ENCODE assay signal across 24 cellular contexts in genomic region chr4:139686130-139686529, GRCh38. TPM values are rescaled to one million over a fixed set of nuclear protein-coding genes. Genes with fewer than 3 reads are reported as not detected.
DNase-seq lines count a peak whose midpoint lies in the region; ATAC-seq, FAIRE-seq and TF ChIP-seq lines count a peak whose summit lies in the region.
"Had no signal": no experiment of that assay in that cellular context is flagged by ENCODE, and none has a peak within 500 bp of the region (broad histone marks: within the 10 kb centered on the region; RNA-seq: fewer than 3 reads in every experiment).

No MANE protein-coding gene starts in this region.

- H4K20me1 ChIP-seq in HepG2 (ENCODE audit: insufficient read depth, low read length), result peaks cover 48% of the 10 kb centered on the region
- H4K20me1 ChIP-seq: BLaER1 had no signal

- H3K36me3 ChIP-seq in HepG2 (replicated peaks in 1 of 2; ENCODE audit: control insufficient read depth in 1 of 2, insufficient read depth in 2 of 2, low read length in 2 of 2) (peaks cover 19 to 59% of the 10 kb centered on the region in 2 experiments; a peak in 4 of 5 replicates), right lobe of liver (no peaks in the 10 kb centered on the region), mucosa of descending colon (ENCODE audit: low read depth) (no peaks in the 10 kb centered on the region)
- H3K36me3 ChIP-seq: MG63 had no signal

- POLR2A ChIA-PET in HepG2 (lab: Yijun Ruan, JAX), result interaction anchor here (5.2 kb wide), 1 partner anchor 20 kb away, joined by 29 read pairs; the partner anchor contains the start of gene MGST2

- BruUV-seq in HepG2 (replicated peaks; lab: Mats Ljungman, UMichigan), result no TSS peak

- TF ChIP-seq POLR2A in HepG2 (IDR thresholded peaks at IDR 0.05; ENCODE audit: insufficient read depth in 1 of 2, low read depth in 2 of 2, low read length in 2 of 2), result no peak
- TF ChIP-seq POLR2A in right lobe of liver (IDR thresholded peaks at IDR 0.05), result no peak

- peaks cover 81% of the 10 kb centered on the region for H3K79me2 ChIP-seq in HepG2 (ENCODE audit: insufficient read depth, low read length)

- no peak overlapping the region for H3K9ac ChIP-seq in HepG2 (ENCODE audit: insufficient read depth, low read depth, low read length)
- H3K9ac ChIP-seq: BLaER1, GM23248 had no signal

- no peak for FAIRE-seq in HepG2 (lab: Jason Lieb, UNC)
- FAIRE-seq: A204.1, GM18507 had no signal

- no peak overlapping the region for H2AFZ ChIP-seq in HepG2 (ENCODE audit: low read length)
- H2AFZ ChIP-seq: GM23248 had no signal

- no peaks in the 10 kb centered on the region for H3K27me3 ChIP-seq in HepG2 (ENCODE audit: control insufficient read depth in 1 of 2, insufficient read depth in 2 of 2, low read length in 2 of 2)
- H3K27me3 ChIP-seq in right lobe of liver, result no peaks in the 10 kb centered on the region
- H3K27me3 ChIP-seq: BLaER1, MG63, Peyer's patch had no signal

- TF ChIP-seq CTCF in HepG2 (CRISPR knock-in tag; IDR thresholded peaks at IDR 0.05) (no peak), right lobe of liver (IDR thresholded peaks at IDR 0.05) (no peak), coronary artery (IDR thresholded peaks at IDR 0.05) (no peak), mucosa of descending colon (IDR thresholded peaks at IDR 0.05) (no peak)

- ATAC-seq in HepG2 (no peak), right lobe of liver (no peak), mucosa of descending colon (peak; percentile 33), SK-N-SH treated with all-trans-retinoic acid at 6 μM for 48 hours (no peak)

- WGBS in HepG2 (ENCODE audit: low lambda C conversion rate), result 22% methylated on average over 1 of the region's 1 CpG
- WGBS in right lobe of liver (ENCODE audit: insufficient coverage, low coverage, low lambda C conversion rate, missing lambda C conversion rate), result 59% methylated on average over 1 of the region's 1 CpG

- no peak overlapping the region for H3K4me3 ChIP-seq in HepG2 (replicated peaks in 1 of 3; ENCODE audit: insufficient read depth in 1 of 3, low read depth in 2 of 3, low read length in 3 of 3)
- no peak overlapping the region for H3K4me3 ChIP-seq in right lobe of liver
- H3K4me3 ChIP-seq in coronary artery, result no peak overlapping the region
- no peak overlapping the region for H3K4me3 ChIP-seq in mucosa of descending colon
- H3K4me3 ChIP-seq: BLaER1, GM23248, MG63, Peyer's patch, SK-N-MC had no signal

- H3K4me2 ChIP-seq in HepG2 (ENCODE audit: low read depth, low read length), result no peak overlapping the region
- H3K4me2 ChIP-seq: BLaER1 had no signal

- H3K4me1 ChIP-seq in HepG2 (ENCODE audit: insufficient read depth, low read length) (peaks cover 99% of the 10 kb centered on the region), right lobe of liver (peaks cover 2 to 69% (median 28%) of the 10 kb centered on the region in 4 donors), mucosa of descending colon (ENCODE audit: low read depth) (peaks cover 24% of the 10 kb centered on the region)
- H3K4me1 ChIP-seq: BLaER1 had no signal

- DNase-seq in HepG2 (ENCODE audit: low spot score) (no peak), right lobe of liver (no peak), coronary artery (ENCODE audit: low spot score) (no peak), mucosa of descending colon (no peak), amniotic stem cell (lab: John Stamatoyannopoulos, UW) (no peak)
- no peak for DNase-seq in activated CD4-positive, alpha-beta T cell treated with anti-CD3 and anti-CD28 coated beads, Interleukin-2, amount 50 U/mL, for 4 hours
- DNase-seq: CD4-positive, alpha-beta T cell; DMS53; GM23248; H7; KBM-7; MG63; NCI-H1694; NCI-H2029 treated with DMSO at 0.1 percent for 48 hours; NCI-H2227 treated with DMSO at 0.1 percent for 48 hours; NCI-H526 treated with DMSO at 0.1 percent for 48 hours; Peyer's patch; SIG-M5 had no signal

- in situ Hi-C loops in HepG2 (cut with HindIII; ENCODE audit: extremely low pct_ligation_motif_present, low pct_unique_long_range_greater_than_20kb), result no loop called here

- CTCF ChIA-PET in HepG2 (lab: Yijun Ruan, JAX; ENCODE audit: low intra/inter-chr PET ratio, low total read pairs), result no interaction called here

- intact Hi-C loops in HepG2 (cut with micrococcal nuclease; ENCODE audit: unreplicated experiment), result no loop called here
- intact Hi-C loops in right lobe of liver (cut with DNase I), result no loop called here
- intact Hi-C loops in mucosa of descending colon (cut with DNase I, micrococcal nuclease), result loop anchor here in 1 of 2 donors (5.0 kb wide), 1 partner anchor 526 kb away; no protein-coding TSS in a partner anchor

- TF ChIP-seq RAD21 in HepG2 (CRISPR knock-in tag; IDR thresholded peaks at IDR 0.05), result no peak

- TF ChIP-seq EP300 in HepG2 (IDR thresholded peaks at IDR 0.05; ENCODE audit: low read depth in 2 of 2, low read length in 2 of 2) (no peak), HepG2 (CRISPR knock-in tag; IDR thresholded peaks at IDR 0.05; ENCODE audit: borderline replicate concordance) (no peak)

- H3K9me3 ChIP-seq in HepG2 (ENCODE audit: low read length), result no peaks in the 10 kb centered on the region
- no peaks in the 10 kb centered on the region for H3K9me3 ChIP-seq in right lobe of liver
- H3K9me3 ChIP-seq in mucosa of descending colon, result no peaks in the 10 kb centered on the region
- H3K9me3 ChIP-seq: MG63, Peyer's patch had no signal

- H3K27ac ChIP-seq in HepG2 (ENCODE audit: extremely low read length, insufficient read depth, low read length) (peak overlapping the region; percentile 97), right lobe of liver (no peak overlapping the region), coronary artery (peak overlapping the region; percentile 42 to 68)
- H3K27ac ChIP-seq: BLaER1, GM23248, SK-N-MC had no signal

TF ChIP-seq in SK-N-SH treated with all-trans-retinoic acid at 6 μM for 48 hours, 23 proteins besides CTCF, POLR2A, EP300 and RAD21 (continues in another document):
- TF ChIP-seq POU6F1 (CRISPR knock-in tag; IDR thresholded peaks at IDR 0.05; ENCODE audit: borderline replicate concordance, low read depth) (no peak), PATZ1 (CRISPR knock-in tag; IDR thresholded peaks at IDR 0.05; ENCODE audit: borderline replicate concordance) (no peak), ESRRG (CRISPR knock-in tag; IDR thresholded peaks at IDR 0.05) (no peak)

RNA-seq across cellular contexts. Expression of gene MGST2, which starts 20.5 kb away (rescaled TPM):
- total RNA-seq in HepG2 (2016; rRNA removed; fragmentation: Illumina TruSeq; extraction: Trizol) (120 and 205 TPM in 2 replicates), right lobe of liver (100 to 1,000 TPM; 105 to 125 (median 114) TPM), mucosa of descending colon (100 to 1,000 TPM in 2 of 3 donors, 10 to 100 TPM in 1; 64.3 to 134 (median 119) TPM)
- total RNA-seq in HepG2 (2016; cell fraction: cytosol; rRNA removed; fragmentation: Illumina TruSeq; extraction: Trizol; ENCODE audit: low read depth), result 66.9 and 76.7 TPM in 2 replicates
- total RNA-seq in HepG2 (2016; cell fraction: insoluble cytoplasmic fraction; rRNA removed; fragmentation: Illumina TruSeq; extraction: Trizol), result 124 and 205 TPM in 2 replicates
- 50.8 and 53.3 TPM in 2 replicates for total RNA-seq in HepG2 (2016; cell fraction: membrane; rRNA removed; fragmentation: Illumina TruSeq; extraction: Trizol)
- total RNA-seq in HepG2 (2016; cell fraction: nucleus; rRNA removed; fragmentation: Illumina TruSeq; extraction: Trizol), result 168 and 186 TPM in 2 replicates
- 312 and 416 TPM in 2 replicates for polyA plus RNA-seq in HepG2 (2011; rRNA removed)
- 312 and 476 TPM in 2 replicates for polyA plus RNA-seq in HepG2 (2011; cell fraction: cytosol; rRNA removed)
- polyA plus RNA-seq in HepG2 (2011; cell fraction: nucleus; rRNA removed), result 137 and 177 TPM in 2 replicates
- polyA plus RNA-seq in HepG2 (2012), result 293 and 426 TPM in 2 replicates
- polyA plus RNA-seq in HepG2 (2016; cell fraction: cytosol; fragmentation: Illumina TruSeq; extraction: Trizol; ENCODE audit: low read depth), result 57.8 and 59.6 TPM in 2 replicates
- polyA plus RNA-seq in HepG2 (2016; cell fraction: insoluble cytoplasmic fraction; fragmentation: Illumina TruSeq; extraction: Trizol; ENCODE audit: low read depth), result 132 and 154 TPM in 2 replicates
- polyA plus RNA-seq in HepG2 (2016; cell fraction: membrane; fragmentation: Illumina TruSeq; extraction: Trizol; ENCODE audit: low read depth), result 49.5 and 55.2 TPM in 2 replicates
- 282 and 318 TPM in 2 replicates for polyA plus RNA-seq in HepG2 (2016; cell fraction: nucleus; fragmentation: Illumina TruSeq; extraction: Trizol; ENCODE audit: insufficient read depth, low read depth)
- polyA minus RNA-seq in HepG2 (2011; rRNA and poly(A)+ RNA removed; ENCODE audit: low replicate concordance), result 18.4 and 54.7 TPM in 2 replicates
- 93.2 and 100 TPM in 2 replicates for polyA minus RNA-seq in HepG2 (2011; cell fraction: cytosol; rRNA and poly(A)+ RNA removed)
- polyA minus RNA-seq in HepG2 (2011; cell fraction: nucleus; rRNA and poly(A)+ RNA removed), result 263 and 286 TPM in 2 replicates
- total RNA-seq: G401 had no signal

Comparison
In these comparisons a context has a peak if more than half of its experiments do, and no peak if none do; other contexts are left out.
1. H3K27ac ChIP-seq: peak in HepG2 (single experiment) and coronary artery (2 of 2); none in right lobe of liver (0 of 3).